ENCODE assay signal across 12 cellular contexts in genomic region chr20:10665791-10666190, GRCh38. TPM values are rescaled to one million over a fixed set of nuclear protein-coding genes. Genes with fewer than 3 reads are reported as not detected.
DNase-seq lines count a peak whose midpoint lies in the region; ATAC-seq and TF ChIP-seq lines count a peak whose summit lies in the region.
"Had no signal": no experiment of that assay in that cellular context is flagged by ENCODE, and none has a peak within 500 bp of the region (broad histone marks: within the 10 kb centered on the region; RNA-seq: fewer than 3 reads in every experiment).

No MANE protein-coding gene starts in this region.

- 47% methylated on average over 6 of the region's 6 CpGs for WGBS in hepatocyte (ENCODE audit: low lambda C conversion rate, missing lambda C conversion rate)

- peaks cover 4% of the 10 kb centered on the region for H3K4me1 Mint-ChIP-seq in activated T-cell treated with anti-CD3 and anti-CD28 coated beads, Interleukin-2, amount 50 U/mL, for 4 hours (ENCODE audit: low read depth)

- H3K4me3 Mint-ChIP-seq in activated T-cell treated with anti-CD3 and anti-CD28 coated beads, Interleukin-2, amount 50 U/mL, for 4 hours = no peak overlapping the region
- H3K4me3 Mint-ChIP-seq: immature natural killer cell had no signal

- H3K9me3 ChIP-seq in hepatocyte (ENCODE audit: low read depth) = no peaks in the 10 kb centered on the region

- peak overlapping the region; percentile 60 for H3K27ac ChIP-seq in hepatocyte
- peak overlapping the region; percentile 50 for H3K27ac ChIP-seq in rectal smooth muscle tissue (ENCODE audit: low read depth, low read length)

- H3K36me3 Mint-ChIP-seq in activated T-cell treated with anti-CD3 and anti-CD28 coated beads, Interleukin-2, amount 50 U/mL, for 4 hours (ENCODE audit: insufficient read depth) = no peaks in the 10 kb centered on the region

- H4K20me1 ChIP-seq in hepatocyte (ENCODE audit: insufficient read depth, poor library complexity, severe bottlenecking) = peaks cover 34% of the 10 kb centered on the region

- H3K4me1 ChIP-seq in hepatocyte (ENCODE audit: insufficient read depth) (peaks cover 57% of the 10 kb centered on the region), rectal smooth muscle tissue (ENCODE audit: control insufficient read depth, insufficient read depth, low read length) (peaks cover 40% of the 10 kb centered on the region)

- peaks cover 40% of the 10 kb centered on the region for H3K27me3 Mint-ChIP-seq in activated T-cell treated with anti-CD3 and anti-CD28 coated beads, Interleukin-2, amount 50 U/mL, for 4 hours (ENCODE audit: low read depth)

- peak; percentile 16 for DNase-seq in EH (ENCODE audit: low read depth)
- peak; percentile 62 for DNase-seq in choroid plexus epithelial cell (ENCODE audit: low read depth)
- no peak for DNase-seq in hepatocyte (ENCODE audit: low spot score)
- DNase-seq in activated T-cell treated with anti-CD3 and anti-CD28 coated beads, Interleukin-2, amount 50 U/mL, for 4 hours = no peak
- DNase-seq: activated CD4-positive, CD25-positive, alpha-beta regulatory T cell treated with anti-CD3 and anti-CD28 coated beads, Interleukin-2, amount 50 U/mL, for 72 hours; activated effector memory CD4-positive, alpha-beta T cell treated with anti-CD3 and anti-CD28 coated beads, Interleukin-2, amount 50 U/mL, for 16 hours; EL; immature natural killer cell had no signal

- H3K79me2 ChIP-seq in hepatocyte = peaks cover 98% of the 10 kb centered on the region

- H3K9ac ChIP-seq in rectal smooth muscle tissue (ENCODE audit: low read length) = no peak overlapping the region

- H3K9me3 Mint-ChIP-seq in activated T-cell treated with anti-CD3 and anti-CD28 coated beads, Interleukin-2, amount 50 U/mL, for 4 hours = no peaks in the 10 kb centered on the region
- H3K9me3 Mint-ChIP-seq: immature natural killer cell had no signal

- ATAC-seq in GM19452 (IDR thresholded peaks at IDR 0.05; ENCODE audit: unreplicated experiment) (no peak), HG02623 (IDR thresholded peaks at IDR 0.05; ENCODE audit: unreplicated experiment) (no peak), GM18858 (IDR thresholded peaks at IDR 0.05; ENCODE audit: unreplicated experiment) (no peak)
- no peak for ATAC-seq in activated T-cell treated with anti-CD3 and anti-CD28 coated beads, Interleukin-2, amount 50 U/mL, for 4 hours

- H3K9me2 ChIP-seq in hepatocyte (replicated peaks; ENCODE audit: insufficient read depth) = no peaks in the 10 kb centered on the region

- H3K4me2 ChIP-seq in hepatocyte = peak overlapping the region; percentile 57

- peak; percentile 10 for TF ChIP-seq CTCF in choroid plexus epithelial cell (conservative IDR thresholded peaks at IDR 0.05; ENCODE audit: low read depth, low read length)
- TF ChIP-seq CTCF in hepatocyte (IDR thresholded peaks at IDR 0.05; ENCODE audit: poor library complexity) = no peak

- no peak overlapping the region for H3K4me3 ChIP-seq in choroid plexus epithelial cell (ENCODE audit: low read depth, low read length)
- H3K4me3 ChIP-seq in hepatocyte = no peak overlapping the region
- peak overlapping the region; percentile 9 for H3K4me3 ChIP-seq in rectal smooth muscle tissue (ENCODE audit: low read length)

- H3K27me3 ChIP-seq in hepatocyte (no peaks in the 10 kb centered on the region), rectal smooth muscle tissue (ENCODE audit: control insufficient read depth, insufficient read depth, low read length) (peaks cover 2% of the 10 kb centered on the region)

- H2AFZ ChIP-seq in hepatocyte = no peak overlapping the region

- H3K36me3 ChIP-seq in hepatocyte (replicated peaks; ENCODE audit: insufficient read depth, low read depth) = no peaks in the 10 kb centered on the region
- H3K36me3 ChIP-seq in rectal smooth muscle tissue (ENCODE audit: control insufficient read depth, insufficient read depth, low read length) = peaks cover 21% of the 10 kb centered on the region

RNA-seq across cellular contexts. Expression of gene JAG1, which starts 8.0 kb away (rescaled TPM):
- total RNA-seq in hepatocyte = 51.5 and 52.6 TPM in 2 replicates
- polyA plus RNA-seq in hepatocyte = 19.2 and 21.0 TPM in 2 replicates
- under 1 TPM; 0.33 to 0.47 (median 0.38) TPM for total RNA-seq in activated T-cell treated with anti-CD3 and anti-CD28 coated beads, Interleukin-2, amount 50 U/mL, for 4 hours

Comparison
In these comparisons a context has a peak if more than half of its experiments do, and no peak if none do; other contexts are left out.
1. DNase-seq: peak in EH (single experiment) and choroid plexus epithelial cell (single experiment); none in hepatocyte (single experiment) and activated T-cell treated with anti-CD3 and anti-CD28 coated beads, Interleukin-2, amount 50 U/mL, for 4 hours (single experiment).
2. RNA of gene JAG1, which starts 8.0 kb away (total RNA-seq): 51.5 to 52.6 TPM in hepatocyte; 0.33 to 0.47 TPM in activated T-cell treated with anti-CD3 and anti-CD28 coated beads, Interleukin-2, amount 50 U/mL, for 4 hours; every median in the first group is over 10 times any median in the second.